ENCODE assay signal across 11 cellular contexts in the genomic region with DNA sequence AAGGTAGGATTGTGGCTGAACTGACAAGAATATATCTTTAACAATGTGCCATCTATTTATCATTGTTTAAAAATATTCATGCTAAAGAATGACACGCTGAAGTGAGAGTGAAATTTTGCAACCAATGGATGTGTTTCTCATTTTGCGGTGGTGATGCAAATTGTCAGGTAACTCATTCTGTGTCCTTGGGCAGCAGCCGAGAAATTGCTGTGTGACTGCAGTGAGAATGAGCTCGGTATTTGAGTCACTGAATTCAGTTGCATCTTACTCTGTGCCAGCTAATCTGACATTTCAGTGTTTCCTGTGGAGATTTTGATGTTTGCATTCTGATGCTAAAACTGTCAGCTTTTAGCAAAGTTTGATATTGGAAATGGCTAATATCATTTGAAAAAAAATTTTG. TPM values are rescaled to one million over a fixed set of nuclear protein-coding genes. Genes with fewer than 3 reads are reported as not detected.
A peak's percentile ranks its signal among the peaks of the same experiment; 100 is the strongest.
DNase-seq lines count a peak whose midpoint lies in the region; ATAC-seq lines count a peak whose summit lies in the region.
"Had no signal": no experiment of that assay in that cellular context is flagged by ENCODE, and none has a peak within 500 bp of the region (broad histone marks: within the 10 kb centered on the region; RNA-seq: fewer than 3 reads in every experiment).

No MANE protein-coding gene starts in this region.

- peaks cover 58 to 96% (median 61%) of the 10 kb centered on the region in 4 donors for H3K4me1 Mint-ChIP-seq in CD4-positive, CD25-positive, alpha-beta regulatory T cell

- peaks cover 31% of the 10 kb centered on the region for H3K36me3 Mint-ChIP-seq in CD4-positive, CD25-positive, alpha-beta regulatory T cell

- no peaks in the 10 kb centered on the region for H3K9me3 ChIP-seq in CD4-positive, CD25-positive, alpha-beta regulatory T cell (ENCODE audit: control insufficient read depth in 2 of 2, low read length in 2 of 2)
- H3K9me3 ChIP-seq: psoas muscle had no signal

- peak in 2 of 3 donors; percentile 17 to 52 for DNase-seq in CD4-positive, CD25-positive, alpha-beta regulatory T cell
- DNase-seq in activated naive CD4-positive, alpha-beta T cell treated with anti-CD3 and anti-CD28 coated beads, Interleukin-2, amount 50 U/mL, for 16 hours: peak; percentile 62
- DNase-seq in posterior vena cava (ENCODE audit: low spot score) (no peak), NCI-H345 treated with DMSO at 0.1 percent for 48 hours (lab: John Stamatoyannopoulos, UW; ENCODE audit: unreplicated experiment) (no peak), left ventricle myocardium superior (no peak), iPS-NIHi11 (ENCODE audit: low spot score) (no peak)
- DNase-seq: psoas muscle had no signal

- peaks cover 0 to 1% (median 0%) of the 10 kb centered on the region in 7 donors for H3K9me3 Mint-ChIP-seq in CD4-positive, CD25-positive, alpha-beta regulatory T cell
- H3K9me3 Mint-ChIP-seq: dendritic cell treated with granulocyte-macrophage colony-stimulating factor and Interleukin-4, amounts not matched to agents 40 ng/mL and 50 ng/mL, for 4 days had no signal

- peak overlapping the region in 2 of 3 donors; percentile 24 to 40 for H3K27ac Mint-ChIP-seq in CD4-positive, CD25-positive, alpha-beta regulatory T cell
- H3K27ac Mint-ChIP-seq: B cell; dendritic cell treated with granulocyte-macrophage colony-stimulating factor and Interleukin-4, amounts not matched to agents 40 ng/mL and 50 ng/mL, for 4 days had no signal

- peak overlapping the region in 2 of 4 donors; percentile 49 to 57 for H3K4me3 Mint-ChIP-seq in CD4-positive, CD25-positive, alpha-beta regulatory T cell
- H3K4me3 Mint-ChIP-seq: B cell; dendritic cell treated with granulocyte-macrophage colony-stimulating factor and Interleukin-4, amounts not matched to agents 40 ng/mL and 50 ng/mL, for 4 days had no signal

- intact Hi-C loops in posterior vena cava (cut with DNase I): no loop called here
- intact Hi-C loops in left ventricle myocardium superior (cut with micrococcal nuclease): no loop called here

- no peaks in the 10 kb centered on the region for H3K27me3 Mint-ChIP-seq in CD4-positive, CD25-positive, alpha-beta regulatory T cell
- H3K27me3 Mint-ChIP-seq: B cell; dendritic cell treated with granulocyte-macrophage colony-stimulating factor and Interleukin-4, amounts not matched to agents 40 ng/mL and 50 ng/mL, for 4 days had no signal

- H3K36me3 ChIP-seq in CD4-positive, CD25-positive, alpha-beta regulatory T cell (ENCODE audit: control insufficient read depth, insufficient read depth, low read length): peaks cover 3% of the 10 kb centered on the region

- no peaks in the 10 kb centered on the region for H3K27me3 ChIP-seq in CD4-positive, CD25-positive, alpha-beta regulatory T cell (ENCODE audit: control insufficient read depth, insufficient read depth, low read length)

- peak overlapping the region; percentile 18 for H3K27ac ChIP-seq in CD4-positive, CD25-positive, alpha-beta regulatory T cell (ENCODE audit: insufficient read depth, low read length, poor library complexity, severe bottlenecking)
- H3K27ac ChIP-seq: psoas muscle had no signal

- H3K4me1 ChIP-seq in CD4-positive, CD25-positive, alpha-beta regulatory T cell (ENCODE audit: control insufficient read depth, insufficient read depth, low read length, poor library complexity, severe bottlenecking): peaks cover 6% of the 10 kb centered on the region
- H3K4me1 ChIP-seq: psoas muscle had no signal

- ATAC-seq in CD4-positive, CD25-positive, alpha-beta regulatory T cell (ENCODE audit: low read depth in 2 of 2): peak; percentile 86 to 93
- ATAC-seq in GM19467 (IDR thresholded peaks at IDR 0.05; ENCODE audit: unreplicated experiment): peak; percentile 92
- peak; percentile 100 for ATAC-seq in HG03442 (IDR thresholded peaks at IDR 0.05; ENCODE audit: unreplicated experiment)
- no peak for ATAC-seq in left ventricle myocardium superior
- ATAC-seq: psoas muscle had no signal

- H3K4me3 ChIP-seq in CD4-positive, CD25-positive, alpha-beta regulatory T cell (ENCODE audit: low read depth, low read length): peak overlapping the region; percentile 42
- H3K4me3 ChIP-seq: psoas muscle had no signal

RNA-seq across cellular contexts. Expression of a gene that starts 28.1 kb away (rescaled TPM):
- total RNA-seq in CD4-positive, CD25-positive, alpha-beta regulatory T cell: 96.3 TPM
- 100 to 1,000 TPM; 189 to 208 (median 195) TPM for polyA plus RNA-seq in CD4-positive, CD25-positive, alpha-beta regulatory T cell
- total RNA-seq in posterior vena cava: 10 to 100 TPM; 17.4 to 18.9 TPM
- 3.5 TPM for total RNA-seq in left ventricle myocardium superior

Comparison
In these comparisons a context has a peak if more than half of its experiments do, and no peak if none do; other contexts are left out.
1. DNase-seq: peak in CD4-positive, CD25-positive, alpha-beta regulatory T cell (2 of 3) and activated naive CD4-positive, alpha-beta T cell treated with anti-CD3 and anti-CD28 coated beads, Interleukin-2, amount 50 U/mL, for 16 hours (single experiment); none in posterior vena cava (single experiment), NCI-H345 treated with DMSO at 0.1 percent for 48 hours (single experiment), left ventricle myocardium superior (single experiment) and iPS-NIHi11 (single experiment).